In the genomic region with DNA sequence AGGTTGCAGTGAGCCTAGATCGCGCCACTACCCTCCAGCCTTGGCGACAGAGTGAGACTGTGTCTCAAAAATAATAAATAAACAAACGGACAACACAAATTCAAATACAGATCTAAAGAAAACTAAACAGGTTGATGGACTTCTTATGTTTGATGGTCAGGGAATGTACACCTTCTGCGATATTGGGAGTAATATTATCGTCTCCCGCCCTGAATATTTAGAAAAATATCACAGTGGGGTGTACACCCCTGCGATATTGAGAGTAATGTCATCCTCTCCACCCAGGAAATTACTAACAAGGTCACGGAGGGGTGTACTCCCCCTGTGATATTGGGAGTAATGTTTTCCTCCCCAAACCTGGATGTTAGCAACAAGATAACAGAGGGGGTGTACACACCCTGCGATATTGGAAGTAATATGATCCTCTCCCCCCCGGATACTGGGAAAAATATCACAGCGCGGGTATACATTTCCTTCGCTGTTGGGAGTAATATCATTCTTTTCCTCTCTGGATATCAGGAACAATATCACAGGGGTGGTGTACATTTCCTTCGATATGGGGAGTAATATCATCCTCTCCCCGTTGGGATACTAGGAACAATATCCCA, we compare ENCODE assay signal across 8 cellular contexts. TPM values are rescaled to one million over a fixed set of nuclear protein-coding genes. Genes with fewer than 3 reads are reported as not detected.
DNase-seq lines count a peak whose midpoint lies in the region; ATAC-seq, FAIRE-seq and TF ChIP-seq lines count a peak whose summit lies in the region.

No MANE protein-coding gene starts in this region.

- H3K79me2 ChIP-seq in astrocyte (ENCODE audit: insufficient read depth, low read length) = peaks cover 25% of the 10 kb centered on the region

- no peak for TF ChIP-seq EP300 in transverse colon (IDR thresholded peaks at IDR 0.05; ENCODE audit: low read depth)

- H3K27ac Mint-ChIP-seq in activated T-cell treated with anti-CD3 and anti-CD28 coated beads, Interleukin-2, amount 50 U/mL, for 72 hours = no peak overlapping the region
- peak overlapping the region; percentile 98 for H3K27ac Mint-ChIP-seq in astrocyte (ENCODE audit: unreplicated experiment)

- WGBS in transverse colon (ENCODE audit: low coverage in 1 of 2), 2 donors = 79 to 82% methylated on average over 9 to 16 of the region's 16 CpGs

- no peak for FAIRE-seq in astrocyte (lab: Jason Lieb, UNC)

- H3K27ac ChIP-seq in astrocyte (ENCODE audit: low read depth, low read length) (no peak overlapping the region), lower lobe of right lung (peak overlapping the region; percentile 95), transverse colon (peak overlapping the region; percentile 88 to 99 (median 91))

- DNase-seq in activated T-cell treated with anti-CD3 and anti-CD28 coated beads, Interleukin-2, amount 50 U/mL, for 72 hours = no peak
- no peak for DNase-seq in activated T-cell treated with anti-CD3 and anti-CD28 coated beads, Interleukin-2, amount 50 U/mL, for 48 hours
- DNase-seq in astrocyte (ENCODE audit: low read depth) (no peak), lower lobe of right lung (no peak), transverse colon (no peak), cortex of kidney (lab: John Stamatoyannopoulos, UW) (no peak)

- no peaks in the 10 kb centered on the region for H3K9me3 Mint-ChIP-seq in activated T-cell treated with anti-CD3 and anti-CD28 coated beads, Interleukin-2, amount 50 U/mL, for 72 hours
- no peaks in the 10 kb centered on the region for H3K9me3 Mint-ChIP-seq in astrocyte (ENCODE audit: unreplicated experiment)

- H3K36me3 ChIP-seq in astrocyte (ENCODE audit: insufficient read depth, low read length) (peaks cover 10% of the 10 kb centered on the region), lower lobe of right lung (peaks cover 14% of the 10 kb centered on the region), transverse colon (no peaks in the 10 kb centered on the region)

- H3K4me2 ChIP-seq in astrocyte (ENCODE audit: low read length) = peak overlapping the region; percentile 99

- H3K9me3 ChIP-seq in astrocyte (ENCODE audit: insufficient read depth, low read depth, low read length) = no peaks in the 10 kb centered on the region
- no peaks in the 10 kb centered on the region for H3K9me3 ChIP-seq in lower lobe of right lung
- no peaks in the 10 kb centered on the region for H3K9me3 ChIP-seq in transverse colon

- intact Hi-C loops in lower lobe of right lung (cut with DNase I) (no loop called here), transverse colon (cut with DNase I; ENCODE audit: low total_unique reads) (no loop called here)

- peak overlapping the region; percentile 99 for H2AFZ ChIP-seq in astrocyte (ENCODE audit: low read depth, low read length)

- H3K4me1 ChIP-seq in astrocyte (ENCODE audit: insufficient read depth, low read length) (no peaks in the 10 kb centered on the region), lower lobe of right lung (peaks cover 27% of the 10 kb centered on the region), transverse colon (peaks cover 3 to 18% (median 11%) of the 10 kb centered on the region in 4 donors)

- H3K4me3 Mint-ChIP-seq in activated T-cell treated with anti-CD3 and anti-CD28 coated beads, Interleukin-2, amount 50 U/mL, for 72 hours = peak overlapping the region; percentile 94 to 99
- H3K4me3 Mint-ChIP-seq in astrocyte (ENCODE audit: unreplicated experiment) = peak overlapping the region; percentile 94

- H3K9ac ChIP-seq in astrocyte (ENCODE audit: low read length) = peak overlapping the region; percentile 96

- H3K27me3 ChIP-seq in astrocyte (ENCODE audit: insufficient read depth, low read length) = no peaks in the 10 kb centered on the region
- H3K27me3 ChIP-seq in lower lobe of right lung (ENCODE audit: low read depth) = no peaks in the 10 kb centered on the region
- H3K27me3 ChIP-seq in transverse colon = peaks cover 3% of the 10 kb centered on the region

- peaks cover 9% of the 10 kb centered on the region for H4K20me1 ChIP-seq in astrocyte (ENCODE audit: insufficient read depth, low read length)

- H3K4me1 Mint-ChIP-seq in activated T-cell treated with anti-CD3 and anti-CD28 coated beads, Interleukin-2, amount 50 U/mL, for 72 hours (ENCODE audit: low read depth) = peaks cover 13% of the 10 kb centered on the region
- H3K4me1 Mint-ChIP-seq in astrocyte (ENCODE audit: low read depth, unreplicated experiment) = no peaks in the 10 kb centered on the region

- TF ChIP-seq CTCF in astrocyte (IDR thresholded peaks at IDR 0.05; ENCODE audit: insufficient read depth, low read depth, low read length) (no peak), lower lobe of right lung (IDR thresholded peaks at IDR 0.05) (no peak), transverse colon (IDR thresholded peaks at IDR 0.05) (no peak)

- in situ Hi-C loops in transverse colon (cut with MboI; ENCODE audit: low pct_ligation_motif_present in 1 of 4, low pct_unique_long_range_greater_than_20kb in 1 of 4, low sequenced_read_pairs in 3 of 4) = no loop called here

- no peak for TF ChIP-seq POLR2A in transverse colon (IDR thresholded peaks at IDR 0.05)

- no peak for ATAC-seq in activated T-cell treated with anti-CD3 and anti-CD28 coated beads, Interleukin-2, amount 50 U/mL, for 72 hours (replicated peaks in 1 of 2)
- ATAC-seq in lower lobe of right lung (no peak), HG03097 (IDR thresholded peaks at IDR 0.05; ENCODE audit: low FRiP score, unreplicated experiment) (no peak), GM19023 (IDR thresholded peaks at IDR 0.05; ENCODE audit: unreplicated experiment) (no peak)

- H3K36me3 Mint-ChIP-seq in activated T-cell treated with anti-CD3 and anti-CD28 coated beads, Interleukin-2, amount 50 U/mL, for 72 hours (ENCODE audit: insufficient read depth in 2 of 2) = peaks cover 1 to 8% of the 10 kb centered on the region in 2 donors
- H3K36me3 Mint-ChIP-seq in astrocyte (ENCODE audit: low read depth, unreplicated experiment) = no peaks in the 10 kb centered on the region

- H3K4me3 ChIP-seq in astrocyte (ENCODE audit: insufficient read depth, low read depth, low read length) = peak overlapping the region; percentile 76
- peak overlapping the region; percentile 98 for H3K4me3 ChIP-seq in lower lobe of right lung
- peak overlapping the region; percentile 75 to 99 (median 86) for H3K4me3 ChIP-seq in transverse colon

- no peaks in the 10 kb centered on the region for H3K27me3 Mint-ChIP-seq in activated T-cell treated with anti-CD3 and anti-CD28 coated beads, Interleukin-2, amount 50 U/mL, for 72 hours (ENCODE audit: low read depth)
- H3K27me3 Mint-ChIP-seq in astrocyte (ENCODE audit: low read depth, unreplicated experiment) = peaks cover 2% of the 10 kb centered on the region

RNA-seq across cellular contexts. Expression of gene CFAP298, which starts 1.4 kb away (rescaled TPM):
- total RNA-seq in activated T-cell treated with anti-CD3 and anti-CD28 coated beads, Interleukin-2, amount 50 U/mL, for 72 hours = 10 to 100 TPM; 21.1 to 22.4 TPM
- total RNA-seq in astrocyte (28.2 and 28.7 TPM in 2 replicates), lower lobe of right lung (35.7 TPM), transverse colon (10 to 100 TPM in 2 of 4 donors, 1 to 10 TPM in 1, not detected in 1; 6.4 to 27.3 (median 20.9) TPM)

RNA-seq across cellular contexts. Expression of gene TCP10L, which starts 28.2 kb away (rescaled TPM):
- total RNA-seq in activated T-cell treated with anti-CD3 and anti-CD28 coated beads, Interleukin-2, amount 50 U/mL, for 72 hours = under 1 TPM; 0.43 to 0.56 TPM
- 0.34 TPM in 1 of 2 replicates, not detected in the other for total RNA-seq in astrocyte
- total RNA-seq in lower lobe of right lung = 0.71 TPM
- under 1 TPM in 2 of 4 donors, not detected in 2; 0.14 to 0.79 TPM for total RNA-seq in transverse colon
